ENCODE assay signal across 20 cellular contexts in genomic region chr9:108800632-108801099, GRCh38. TPM values are rescaled to one million over a fixed set of nuclear protein-coding genes. Genes with fewer than 3 reads are reported as not detected.
DNase-seq lines count a peak whose midpoint lies in the region; ATAC-seq and TF ChIP-seq lines count a peak whose summit lies in the region.
"Had no signal": no experiment of that assay in that cellular context is flagged by ENCODE, and none has a peak within 500 bp of the region (broad histone marks: within the 10 kb centered on the region; RNA-seq: fewer than 3 reads in every experiment).

No MANE protein-coding gene starts in this region.

- no peaks in the 10 kb centered on the region for H3K9me3 Mint-ChIP-seq in neural crest cell
- H3K9me3 Mint-ChIP-seq: CD8-positive, alpha-beta T cell; HFFc6 had no signal

- TF ChIP-seq CTCF in right atrium auricular region (IDR thresholded peaks at IDR 0.05) (no peak), epithelial cell of esophagus (IDR thresholded peaks at IDR 0.05; ENCODE audit: insufficient read depth, low read depth, low read length, missing control alignments) (no peak), neural crest cell (conservative IDR thresholded peaks at IDR 0.05) (no peak)

- no peaks in the 10 kb centered on the region for H3K9me3 ChIP-seq in right atrium auricular region
- H3K9me3 ChIP-seq: BLaER1, SJSA1 had no signal

- DNase-seq in Right ventricle myocardium inferior (ENCODE audit: missing footprints), result peak; percentile 70
- no peak for DNase-seq in right atrium auricular region (ENCODE audit: low spot score)
- peak; percentile 46 for DNase-seq in epithelial cell of esophagus (ENCODE audit: low read depth)
- no peak for DNase-seq in neural crest cell (ENCODE audit: low read depth, low spot score)
- no peak for DNase-seq in anterior cingulate cortex (lab: John Stamatoyannopoulos, UW)
- DNase-seq: CD8-positive, alpha-beta T cell; DMS79 treated with DMSO at 0.1 percent for 48 hours; HFFc6; NCI-H187; NCI-H345; NCI-H526 treated with DMSO at 0.1 percent for 48 hours; RPMI8226 had no signal

- no peaks in the 10 kb centered on the region for H3K36me3 ChIP-seq in right atrium auricular region
- H3K36me3 ChIP-seq: BLaER1, SJSA1 had no signal

- H3K4me1 Mint-ChIP-seq in neural crest cell, result no peaks in the 10 kb centered on the region
- H3K4me1 Mint-ChIP-seq: IgD-negative memory B cell had no signal

- no peak overlapping the region for H3K4me3 Mint-ChIP-seq in neural crest cell
- H3K4me3 Mint-ChIP-seq: CD8-positive, alpha-beta T cell; HFFc6; IgD-negative memory B cell had no signal

- H3K36me3 Mint-ChIP-seq in neural crest cell (ENCODE audit: low read depth), result no peaks in the 10 kb centered on the region
- H3K36me3 Mint-ChIP-seq: CD8-positive, alpha-beta T cell; IgD-negative memory B cell had no signal

- no peaks in the 10 kb centered on the region for H3K27me3 ChIP-seq in right atrium auricular region
- H3K27me3 ChIP-seq: BLaER1, SJSA1 had no signal

- intact Hi-C loops in Right ventricle myocardium inferior (cut with DNase I), result no loop called here

- H3K27me3 Mint-ChIP-seq in neural crest cell (ENCODE audit: low read depth), result no peaks in the 10 kb centered on the region

- ATAC-seq in Right ventricle myocardium inferior, result peak; percentile 90
- ATAC-seq in HG02678 (IDR thresholded peaks at IDR 0.05; ENCODE audit: unreplicated experiment), result no peak
- no peak for ATAC-seq in GM18907 (IDR thresholded peaks at IDR 0.05; ENCODE audit: unreplicated experiment)
- ATAC-seq: CD8-positive, alpha-beta T cell had no signal

- no peak overlapping the region for H3K4me3 ChIP-seq in right atrium auricular region
- no peak overlapping the region for H3K4me3 ChIP-seq in epithelial cell of esophagus (ENCODE audit: low read length)
- H3K4me3 ChIP-seq: BLaER1, SJSA1 had no signal

- H3K27ac Mint-ChIP-seq in neural crest cell (ENCODE audit: unreplicated experiment), result peak overlapping the region; percentile 81
- H3K27ac Mint-ChIP-seq: CD8-positive, alpha-beta T cell; HFFc6; IgD-negative memory B cell had no signal

- H3K27ac ChIP-seq in right atrium auricular region, result no peak overlapping the region
- H3K27ac ChIP-seq: BLaER1, SJSA1 had no signal

- peaks cover 0 to 4% of the 10 kb centered on the region in 2 donors for H3K4me1 ChIP-seq in right atrium auricular region
- H3K4me1 ChIP-seq: SJSA1 had no signal

RNA-seq across cellular contexts. Expression of gene ACTL7B, which starts 55.1 kb away (rescaled TPM):
- total RNA-seq in Right ventricle myocardium inferior (not detected), right atrium auricular region (not detected), neural crest cell (not detected in 2 replicates)
- total RNA-seq: H4, HFFc6, HT-29, LHCN-M2, SJSA1 had no signal

Comparison
In these comparisons a context has a peak if more than half of its experiments do, and no peak if none do; other contexts are left out.
1. DNase-seq: peak in Right ventricle myocardium inferior (single experiment) and epithelial cell of esophagus (single experiment); none in right atrium auricular region (single experiment), neural crest cell (single experiment) and anterior cingulate cortex (0 of 58).